7 cellular contexts compared by ENCODE assay signal in genomic region chr22:42780070-42780540, GRCh38. TPM values are rescaled to one million over a fixed set of nuclear protein-coding genes. Genes with fewer than 3 reads are reported as not detected.
DNase-seq lines count a peak whose midpoint lies in the region; ATAC-seq and TF ChIP-seq lines count a peak whose summit lies in the region.

No MANE protein-coding gene starts in this region.

- no peaks in the 10 kb centered on the region for H3K9me3 Mint-ChIP-seq in activated naive CD8-positive, alpha-beta T cell treated with anti-CD3 and anti-CD28 coated beads, Interleukin-2, amount 50 U/mL, for 24 hours

- H3K27ac ChIP-seq in PC-3 (ENCODE audit: low read length) (no peak overlapping the region), heart left ventricle (peak overlapping the region in 2 of 12 donors; percentile 46 to 52)

- H3K9me2 ChIP-seq in Loucy (replicated peaks; ENCODE audit: low read depth, low read length) = no peaks in the 10 kb centered on the region
- H3K9me2 ChIP-seq in PC-3 (replicated peaks; ENCODE audit: low read length) = no peaks in the 10 kb centered on the region

- H4K20me1 ChIP-seq in Loucy (ENCODE audit: insufficient read depth, low read length, poor library complexity, severe bottlenecking) (no peaks in the 10 kb centered on the region), PC-3 (ENCODE audit: low read length) (no peaks in the 10 kb centered on the region)

- POLR2A ChIA-PET in PC-3 (lab: Charles Lee; ENCODE audit: unreplicated experiment) = no interaction called here

- TF ChIP-seq CTCF in Loucy (conservative IDR thresholded peaks at IDR 0.05; ENCODE audit: low read length) = peak; percentile 83
- peak; percentile 74 for TF ChIP-seq CTCF in PC-3 (conservative IDR thresholded peaks at IDR 0.05; ENCODE audit: low read depth, low read length)
- TF ChIP-seq CTCF in heart left ventricle (IDR thresholded peaks at IDR 0.05) = peak; percentile 80 to 93 (median 87)

- H3K4me1 Mint-ChIP-seq in activated naive CD8-positive, alpha-beta T cell treated with anti-CD3 and anti-CD28 coated beads, Interleukin-2, amount 50 U/mL, for 24 hours = peaks cover 1% of the 10 kb centered on the region

- H3K36me3 ChIP-seq in Loucy (ENCODE audit: insufficient read depth, low read length) = no peaks in the 10 kb centered on the region
- no peaks in the 10 kb centered on the region for H3K36me3 ChIP-seq in PC-3 (ENCODE audit: low read depth, low read length)
- H3K36me3 ChIP-seq in heart left ventricle = no peaks in the 10 kb centered on the region

- H3K4me1 ChIP-seq in Loucy (ENCODE audit: insufficient read depth, low read length, poor library complexity, severe bottlenecking) (no peaks in the 10 kb centered on the region), PC-3 (ENCODE audit: insufficient read depth, low read length) (no peaks in the 10 kb centered on the region), heart left ventricle (peaks cover 0 to 9% (median 3%) of the 10 kb centered on the region in 12 donors)

- ATAC-seq in PC-3 (peak; percentile 75), heart left ventricle (peak; percentile 54 to 88 (median 88)), GM19455 (IDR thresholded peaks at IDR 0.05; ENCODE audit: unreplicated experiment) (no peak)
- peak; percentile 59 for ATAC-seq in activated naive CD8-positive, alpha-beta T cell treated with anti-CD3 and anti-CD28 coated beads, Interleukin-2, amount 50 U/mL, for 24 hours

- BruUV-seq in PC-3 (replicated peaks; lab: Mats Ljungman, UMichigan) = no TSS peak

- TF ChIP-seq POLR2A in heart left ventricle (IDR thresholded peaks at IDR 0.05) = no peak

- H3K36me3 Mint-ChIP-seq in activated naive CD8-positive, alpha-beta T cell treated with anti-CD3 and anti-CD28 coated beads, Interleukin-2, amount 50 U/mL, for 24 hours (ENCODE audit: low read depth) = no peaks in the 10 kb centered on the region

- H3F3A ChIP-seq in Loucy (ENCODE audit: low read depth) (no peaks in the 10 kb centered on the region), PC-3 (ENCODE audit: low read length, unreplicated experiment) (no peaks in the 10 kb centered on the region)

- H3K4me3 ChIP-seq in Loucy (ENCODE audit: low read length, poor library complexity, severe bottlenecking) (no peak overlapping the region), PC-3 (ENCODE audit: low read length) (no peak overlapping the region), heart left ventricle (no peak overlapping the region)

- H3K9ac ChIP-seq in Loucy (ENCODE audit: low read depth, low read length, poor library complexity, severe bottlenecking) = no peak overlapping the region
- H3K9ac ChIP-seq in PC-3 (ENCODE audit: low read length) = no peak overlapping the region

- WGBS in heart left ventricle, 4 donors = 30 to 34% (median 31%) methylated on average over 6 of the region's 6 CpGs

- H3K79me2 ChIP-seq in Loucy (ENCODE audit: insufficient read depth, low read length) (no peaks in the 10 kb centered on the region), PC-3 (ENCODE audit: low read length) (no peaks in the 10 kb centered on the region)

- H3K27me3 ChIP-seq in Loucy (ENCODE audit: insufficient read depth, low read length, poor library complexity, severe bottlenecking) (no peaks in the 10 kb centered on the region), PC-3 (ENCODE audit: low read length) (no peaks in the 10 kb centered on the region), heart left ventricle (no peaks in the 10 kb centered on the region)

- no peaks in the 10 kb centered on the region for H3K27me3 Mint-ChIP-seq in activated naive CD8-positive, alpha-beta T cell treated with anti-CD3 and anti-CD28 coated beads, Interleukin-2, amount 50 U/mL, for 24 hours

- H2AFZ ChIP-seq in Loucy (ENCODE audit: low read length) (peak overlapping the region; percentile 58; the same call in 1 of the 2 replicates), PC-3 (ENCODE audit: low read length) (no peak overlapping the region)

- DNase-seq in GDM1 (lab: John Stamatoyannopoulos, UW) = peak; percentile 69
- DNase-seq in PC-3 = peak; percentile 82
- DNase-seq in activated naive CD8-positive, alpha-beta T cell treated with anti-CD3 and anti-CD28 coated beads, Interleukin-2, amount 50 U/mL, for 24 hours = peak; percentile 40
- peak in 2 of 5 donors; percentile 61 to 77 for DNase-seq in heart left ventricle
- peak; percentile 75 for DNase-seq in putamen (ENCODE audit: low spot score)

- CTCF ChIA-PET in PC-3 (lab: Charles Lee) = no interaction called here

- no peak overlapping the region for H3K4me2 ChIP-seq in Loucy (ENCODE audit: low read depth, low read length, poor library complexity, severe bottlenecking)
- H3K4me2 ChIP-seq in PC-3 (ENCODE audit: low read length) = no peak overlapping the region

- intact Hi-C loops in PC-3 (cut with micrococcal nuclease) = loop anchor here (1.0 to 2.0 kb wide), 3 partner anchors 40 to 311 kb away; no protein-coding TSS in a partner anchor
- intact Hi-C loops in heart left ventricle (cut with DNase I) = loop anchor here in 5 of 10 donors (2.0 to 10.0 kb wide), 6 partner anchors 37 to 309 kb away; partner anchors contain the start of genes A4GALT (in 1 of the 5), ARFGAP3 (in 1 of the 5) and TTLL1 (in 1 of the 5)

- no peak overlapping the region for H3K27ac Mint-ChIP-seq in activated naive CD8-positive, alpha-beta T cell treated with anti-CD3 and anti-CD28 coated beads, Interleukin-2, amount 50 U/mL, for 24 hours

- H3K9me3 ChIP-seq in Loucy (ENCODE audit: insufficient read depth, low read depth, low read length) (no peaks in the 10 kb centered on the region), PC-3 (ENCODE audit: low read length) (no peaks in the 10 kb centered on the region), heart left ventricle (no peaks in the 10 kb centered on the region)

- no peak overlapping the region for H3K4me3 Mint-ChIP-seq in activated naive CD8-positive, alpha-beta T cell treated with anti-CD3 and anti-CD28 coated beads, Interleukin-2, amount 50 U/mL, for 24 hours

RNA-seq across cellular contexts. Expression of gene A4GALT, which starts 59.4 kb away (rescaled TPM):
- total RNA-seq in PC-3 (2014; rRNA removed) (0.63 and 3.2 TPM in 2 replicates), heart left ventricle (100 to 1,000 TPM in 2 of 9 donors, 10 to 100 TPM in 7; 30.7 to 127 (median 63.4) TPM)
- polyA plus RNA-seq in heart left ventricle = 100 to 1,000 TPM in 1 of 2 donors, 10 to 100 TPM in 1; 91.7 to 230 TPM
